ENCODE assay signal across 8 cellular contexts in the genomic region with DNA sequence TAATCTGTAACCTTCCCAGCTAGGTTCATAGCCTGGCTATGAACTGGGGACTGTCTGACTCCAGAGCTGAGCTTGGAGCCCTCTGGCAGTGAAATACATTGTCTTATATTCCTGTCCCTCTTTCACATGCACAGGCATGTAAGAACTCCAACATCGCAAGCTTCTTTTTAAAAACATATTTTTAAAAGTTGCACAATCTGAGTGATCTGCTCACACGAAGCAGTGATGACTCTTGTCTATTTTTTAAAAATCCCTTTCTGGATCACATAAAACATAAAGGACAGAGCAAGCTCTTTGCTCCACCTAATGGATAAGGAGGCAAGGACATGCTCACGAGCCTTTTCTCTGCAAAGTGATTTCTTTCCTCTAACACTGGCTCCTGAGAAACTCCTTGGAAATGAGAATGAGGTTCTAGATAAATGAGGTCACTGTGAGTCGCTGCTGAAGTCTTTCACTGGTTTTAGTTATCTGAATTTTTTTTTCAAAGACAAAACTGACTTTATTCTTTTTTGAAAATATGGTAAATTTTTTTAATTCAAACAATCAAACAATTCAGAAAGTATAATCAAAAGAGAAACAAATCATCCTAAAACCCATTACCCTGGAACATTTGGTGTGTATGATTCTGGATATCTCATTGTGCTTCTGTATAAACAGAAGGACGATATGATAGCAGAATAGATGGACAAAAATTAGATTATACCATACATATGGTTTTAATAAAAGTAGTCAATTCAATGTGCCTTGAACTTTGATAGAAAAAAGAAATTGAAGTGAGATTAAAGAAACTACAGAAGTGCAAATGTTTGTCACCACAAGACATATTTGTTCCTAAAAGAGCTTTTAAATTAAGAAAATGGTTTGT. TPM values are rescaled to one million over a fixed set of nuclear protein-coding genes. Genes with fewer than 3 reads are reported as not detected.
DNase-seq lines count a peak whose midpoint lies in the region; ATAC-seq and TF ChIP-seq lines count a peak whose summit lies in the region.

No MANE protein-coding gene starts in this region.

- H3K4me3 ChIP-seq in brain microvascular endothelial cell (ENCODE audit: low read depth, low read length) = no peak overlapping the region
- H3K4me3 ChIP-seq in left lung = no peak overlapping the region

- H3K4me1 ChIP-seq in left lung = no peaks in the 10 kb centered on the region

- no peak overlapping the region for H3K4me3 Mint-ChIP-seq in activated T-helper 1 cell treated with anti-CD3 and anti-CD28 coated beads, Interleukin-12 subunit alpha, Interleukin-12 subunit beta, Interleukin-2, Interleukin-4 antibody, amounts not matched to agents 30 ng/mL and 10 ng/mL and 1 ng/mL, durations not matched to agents 14 hours and 24 hours and 36 hours

- H3K27ac Mint-ChIP-seq in activated T-helper 1 cell treated with anti-CD3 and anti-CD28 coated beads, Interleukin-12 subunit alpha, Interleukin-12 subunit beta, Interleukin-2, Interleukin-4 antibody, amounts not matched to agents 30 ng/mL and 10 ng/mL and 1 ng/mL, durations not matched to agents 14 hours and 24 hours and 36 hours = no peak overlapping the region

- H3K27me3 Mint-ChIP-seq in activated T-helper 1 cell treated with anti-CD3 and anti-CD28 coated beads, Interleukin-12 subunit alpha, Interleukin-12 subunit beta, Interleukin-2, Interleukin-4 antibody, amounts not matched to agents 30 ng/mL and 10 ng/mL and 1 ng/mL, durations not matched to agents 14 hours and 24 hours and 36 hours (ENCODE audit: insufficient read depth) = peaks cover 58% of the 10 kb centered on the region

- no peaks in the 10 kb centered on the region for H3K27me3 ChIP-seq in brain microvascular endothelial cell (replicated peaks)
- peaks cover 0 to 21% of the 10 kb centered on the region in 2 donors for H3K27me3 ChIP-seq in left lung

- peak; percentile 77 for TF ChIP-seq CTCF in brain microvascular endothelial cell (IDR thresholded peaks at IDR 0.05; ENCODE audit: low read depth, low read length, missing control alignments)
- TF ChIP-seq CTCF in left lung (IDR thresholded peaks at IDR 0.05) = no peak

- in situ Hi-C loops in brain microvascular endothelial cell (cut with HindIII; ENCODE audit: low pct_ligation_motif_present, low sequenced_read_pairs) = no loop called here

- H3K36me3 ChIP-seq in brain microvascular endothelial cell (replicated peaks) (no peaks in the 10 kb centered on the region), left lung (no peaks in the 10 kb centered on the region)

- H3K36me3 Mint-ChIP-seq in activated T-helper 1 cell treated with anti-CD3 and anti-CD28 coated beads, Interleukin-12 subunit alpha, Interleukin-12 subunit beta, Interleukin-2, Interleukin-4 antibody, amounts not matched to agents 30 ng/mL and 10 ng/mL and 1 ng/mL, durations not matched to agents 14 hours and 24 hours and 36 hours (ENCODE audit: low read depth) = no peaks in the 10 kb centered on the region

- DNase-seq in EL (peak; percentile 34), NCI-H1092 (lab: John Stamatoyannopoulos, UW) (peak; percentile 19), brain microvascular endothelial cell (peak; percentile 51), left lung (no peak), hypothalamus (lab: John Stamatoyannopoulos, UW) (no peak)
- DNase-seq in activated T-helper 1 cell treated with anti-CD3 and anti-CD28 coated beads, Interleukin-12 subunit alpha, Interleukin-12 subunit beta, Interleukin-2, Interleukin-4 antibody, amounts not matched to agents 30 ng/mL and 10 ng/mL and 1 ng/mL, durations not matched to agents 14 hours and 24 hours and 36 hours (ENCODE audit: low spot score) = no peak

- no peaks in the 10 kb centered on the region for H3K4me1 Mint-ChIP-seq in activated T-helper 1 cell treated with anti-CD3 and anti-CD28 coated beads, Interleukin-12 subunit alpha, Interleukin-12 subunit beta, Interleukin-2, Interleukin-4 antibody, amounts not matched to agents 30 ng/mL and 10 ng/mL and 1 ng/mL, durations not matched to agents 14 hours and 24 hours and 36 hours (ENCODE audit: low read depth)

- intact Hi-C loops in left lung (cut with DNase I) = no loop called here
- intact Hi-C loops in activated T-helper 1 cell treated with anti-CD3 and anti-CD28 coated beads, Interleukin-12 subunit alpha, Interleukin-12 subunit beta, Interleukin-2, Interleukin-4 antibody, amounts not matched to agents 30 ng/mL and 10 ng/mL and 1 ng/mL, durations not matched to agents 14 hours and 24 hours and 36 hours (cut with micrococcal nuclease) = no loop called here

- no peak overlapping the region for H3K27ac ChIP-seq in brain microvascular endothelial cell
- no peak overlapping the region for H3K27ac ChIP-seq in left lung

- ATAC-seq in left lung (peak; percentile 75), HG02759 (IDR thresholded peaks at IDR 0.05; ENCODE audit: unreplicated experiment) (no peak), GM19035 (IDR thresholded peaks at IDR 0.05; ENCODE audit: unreplicated experiment) (no peak)

- no peaks in the 10 kb centered on the region for H3K9me3 ChIP-seq in left lung

- no peaks in the 10 kb centered on the region for H3K9me3 Mint-ChIP-seq in activated T-helper 1 cell treated with anti-CD3 and anti-CD28 coated beads, Interleukin-12 subunit alpha, Interleukin-12 subunit beta, Interleukin-2, Interleukin-4 antibody, amounts not matched to agents 30 ng/mL and 10 ng/mL and 1 ng/mL, durations not matched to agents 14 hours and 24 hours and 36 hours

RNA-seq across cellular contexts. Expression of a gene that starts 30.8 kb away (rescaled TPM):
- total RNA-seq in left lung = 1 to 10 TPM; 4.0 to 6.0 TPM
- not detected in 2 replicates for total RNA-seq in activated T-helper 1 cell treated with anti-CD3 and anti-CD28 coated beads, Interleukin-12 subunit alpha, Interleukin-12 subunit beta, Interleukin-2, Interleukin-4 antibody, amounts not matched to agents 30 ng/mL and 10 ng/mL and 1 ng/mL, durations not matched to agents 14 hours and 24 hours and 36 hours

Comparison
In these comparisons a context has a peak if more than half of its experiments do, and no peak if none do; other contexts are left out.
1. DNase-seq: peak in EL (single experiment), NCI-H1092 (single experiment) and brain microvascular endothelial cell (single experiment); none in left lung (0 of 2), hypothalamus (0 of 51) and activated T-helper 1 cell treated with anti-CD3 and anti-CD28 coated beads, Interleukin-12 subunit alpha, Interleukin-12 subunit beta, Interleukin-2, Interleukin-4 antibody, amounts not matched to agents 30 ng/mL and 10 ng/mL and 1 ng/mL, durations not matched to agents 14 hours and 24 hours and 36 hours (single experiment).